Comparison of ENCODE assay signal across 32 cellular contexts in the genomic region with DNA sequence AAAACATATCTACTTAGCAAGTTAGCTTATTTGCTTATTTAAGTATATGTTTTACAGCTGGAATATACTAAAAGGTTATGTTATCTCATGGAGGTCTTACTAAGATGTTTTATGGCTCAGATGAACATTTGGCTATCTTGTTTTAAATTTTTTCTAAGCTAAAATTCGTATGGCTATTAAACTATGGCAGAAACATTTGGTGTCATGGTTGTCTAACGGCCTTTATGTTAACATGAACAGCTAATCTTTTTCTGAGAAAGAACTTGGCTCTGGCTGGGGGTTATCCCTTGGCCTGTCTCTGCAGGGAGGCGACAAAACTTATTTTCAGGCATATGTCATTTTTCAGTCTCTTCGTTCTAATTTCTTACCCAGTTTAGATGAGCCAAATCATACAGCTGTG.
"Had no signal": no experiment of that assay in that cellular context is flagged by ENCODE, and none has a peak within 500 bp of the region (broad histone marks: within the 10 kb centered on the region; RNA-seq: fewer than 3 reads in every experiment).

No MANE protein-coding gene starts in this region.

- FAIRE-seq: bronchial epithelial cell, TTC549 had no signal

- H3K4me3 ChIP-seq: ascending aorta, cardiac muscle cell had no signal

- ATAC-seq: activated CD8-positive, alpha-beta T cell treated with anti-CD3 and anti-CD28 coated beads for 36 hours; activated naive CD8-positive, alpha-beta T cell treated with anti-CD3 and anti-CD28 coated beads, Interleukin-2, amount 50 U/mL, for 24 hours; activated T-cell treated with anti-CD3 and anti-CD28 coated beads, Interleukin-2, amount 50 U/mL, for 4 hours; activated T-cell treated with anti-CD3 and anti-CD28 coated beads, Interleukin-2, amount 50 U/mL, for 72 hours; activated T-helper 17 cell treated with anti-CD3 and anti-CD28 coated beads, Interleukin-2, amount 50 U/mL, for 72 hours had no signal

- DNase-seq: activated B cell treated with CpG ODN at 0.5 μM for 24 hours; activated CD4-positive, alpha-beta memory T cell treated with anti-CD3 and anti-CD28 coated beads for 36 hours; activated CD4-positive, alpha-beta T cell treated with anti-CD3 and anti-CD28 coated beads for 4 hours; activated CD4-positive, alpha-beta T cell treated with anti-CD3 and anti-CD28 coated beads, Interleukin-2, amount 10 ng/mL, durations not matched to agents 24 days and 14 days; activated CD4-positive, alpha-beta T cell treated with anti-CD3 and anti-CD28 coated beads, Interleukin-2, amount 50 U/mL, for 1 hour; activated CD4-positive, alpha-beta T cell treated with anti-CD3 and anti-CD28 coated beads, Interleukin-2, amount 50 U/mL, for 4 hours; activated CD4-positive, CD25-positive, alpha-beta regulatory T cell treated with anti-CD3 and anti-CD28 coated beads, Interleukin-2, amount 50 U/mL, for 72 hours; activated CD8-positive, alpha-beta memory T cell treated with anti-CD3 and anti-CD28 coated beads, Interleukin-2, amount 50 U/mL, for 4 hours; activated CD8-positive, alpha-beta T cell treated with anti-CD3 and anti-CD28 coated beads for 36 hours; activated effector memory CD4-positive, alpha-beta T cell treated with anti-CD3 and anti-CD28 coated beads, Interleukin-2, amount 50 U/mL, for 16 hours; activated gamma-delta T cell treated with Interleukin-2 at 50 U/mL for 16 hours; activated naive CD4-positive, alpha-beta T cell; activated naive CD4-positive, alpha-beta T cell treated with anti-CD3 and anti-CD28 coated beads for 36 hours; activated naive CD8-positive, alpha-beta T cell treated with anti-CD3 and anti-CD28 coated beads, Interleukin-2, amount 10 ng/mL, durations not matched to agents 7 days and 5 days; activated naive CD8-positive, alpha-beta T cell treated with anti-CD3 and anti-CD28 coated beads, Interleukin-2, amount 50 U/mL, for 24 hours; activated T-cell treated with anti-CD3 and anti-CD28 coated beads for 4 hours; activated T-cell treated with anti-CD3 and anti-CD28 coated beads, Interleukin-2, amount 50 U/mL, for 1 hour; activated T-cell treated with anti-CD3 and anti-CD28 coated beads, Interleukin-2, amount 50 U/mL, for 4 hours; activated T-cell treated with anti-CD3 and anti-CD28 coated beads, Interleukin-2, amount 50 U/mL, for 72 hours; amygdala; anterior cingulate cortex; caudate nucleus; cerebellar nuclear complex; T-helper 1 cell; T-helper 2 cell; T-helper 9 cell had no signal

- H3K36me3 ChIP-seq: ascending aorta, cardiac muscle cell had no signal

- H3K9me3 ChIP-seq: ascending aorta had no signal

- H3K4me1 ChIP-seq: ascending aorta had no signal

- H3K27ac ChIP-seq: ascending aorta, cardiac muscle cell, VCaP had no signal

- H3K27me3 ChIP-seq: ascending aorta, cardiac muscle cell had no signal
